ENCODE assay signal across 1 cellular context in genomic region chr1:1919304-1920056, GRCh38.
TF ChIP-seq lines count a peak whose summit lies in the region.

No MANE protein-coding gene starts in this region.

TF ChIP-seq in H1, 55 proteins besides CTCF, POLR2A, EP300 and RAD21:
- TF ChIP-seq E2F6 (IDR thresholded peaks at IDR 0.05) = peak; percentile 84
- TF ChIP-seq ATF2 (IDR thresholded peaks at IDR 0.05; ENCODE audit: low read length) = no peak
- peak; percentile 44 for TF ChIP-seq NRF1 (IDR thresholded peaks at IDR 0.05; ENCODE audit: low read depth, low read length)
- no peak for TF ChIP-seq ZNF274 (IDR thresholded peaks at IDR 0.05; ENCODE audit: borderline replicate concordance, extremely low read depth, low read length)
- peak; percentile 90 for TF ChIP-seq MAX (IDR thresholded peaks at IDR 0.05)
- peak; percentile 66; the same call in 1 of the 2 replicates for TF ChIP-seq EGR1 (IDR thresholded peaks at IDR 0.05; ENCODE audit: borderline replicate concordance, low read depth, low read length)
- peak; percentile 83 for TF ChIP-seq SP1 (IDR thresholded peaks at IDR 0.05; ENCODE audit: low read depth, low read length)
- TF ChIP-seq RFX5 (IDR thresholded peaks at IDR 0.05; ENCODE audit: borderline replicate concordance, low read depth, low read length) = no peak
- 0 out of 2 replicates have a peak, but pooled peaks have one; percentile 22 for TF ChIP-seq GTF2F1 (IDR thresholded peaks at IDR 0.05; ENCODE audit: borderline replicate concordance, low read depth, low read length)
- peak; percentile 69 for TF ChIP-seq CREB1 (IDR thresholded peaks at IDR 0.05)
- TF ChIP-seq RBBP5 (IDR thresholded peaks at IDR 0.05; ENCODE audit: borderline replicate concordance, low read depth, low read length) = 0 out of 2 replicates have a peak, but pooled peaks have one; percentile 4
- no peak for TF ChIP-seq JUND (IDR thresholded peaks at IDR 0.05; ENCODE audit: low read length)
- TF ChIP-seq POLR2AphosphoS5 (IDR thresholded peaks at IDR 0.05; ENCODE audit: low read depth, low read length) = peak; percentile 56; the same call in 1 of the 2 replicates
- no peak for TF ChIP-seq RXRA (IDR thresholded peaks at IDR 0.05; ENCODE audit: insufficient read depth, low read depth, low read length)
- TF ChIP-seq HDAC6 (IDR thresholded peaks at IDR 0.05; ENCODE audit: low read depth, low read length) = peak; percentile 12
- peak; percentile 44; the same call in 1 of the 2 replicates for TF ChIP-seq TBP (IDR thresholded peaks at IDR 0.05; ENCODE audit: low read depth, low read length)
- TF ChIP-seq SIN3A (conservative IDR thresholded peaks at IDR 0.05 in 1 of 2, IDR thresholded peaks at IDR 0.05 in 1 of 2; ENCODE audit: low read depth in 1 of 2, low read length in 2 of 2) = no peak
- no peak for TF ChIP-seq RNF2 (IDR thresholded peaks at IDR 0.05; ENCODE audit: borderline replicate concordance, low read depth, low read length, missing control alignments, poor library complexity, severe bottlenecking)
- TF ChIP-seq KDM4A (IDR thresholded peaks at IDR 0.05; ENCODE audit: low read depth, low read length, severe bottlenecking) = no peak
- peak; percentile 91; the same call in 1 of the 2 replicates for TF ChIP-seq SP4 (IDR thresholded peaks at IDR 0.05; ENCODE audit: low read length)
